ENCODE assay signal across 26 cellular contexts in the genomic region with DNA sequence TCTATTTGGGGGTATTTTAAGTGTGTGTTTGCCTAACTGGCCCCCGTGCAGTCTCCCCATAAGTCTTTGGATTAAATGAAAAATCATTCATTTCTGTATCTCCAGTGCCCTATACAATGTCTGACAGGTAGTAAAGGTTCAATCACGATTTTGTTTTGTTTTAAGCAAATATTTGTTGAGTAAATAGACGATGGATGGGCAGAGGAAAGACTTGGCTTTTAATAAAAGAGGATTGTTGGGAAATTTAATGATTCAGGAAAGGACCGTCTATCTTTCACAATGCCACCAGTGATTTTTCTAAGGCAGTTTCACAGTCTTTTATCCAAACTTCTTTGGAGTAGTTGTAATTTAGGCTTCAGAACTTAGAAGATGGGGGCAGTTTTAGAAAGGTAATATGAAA.
"Had no signal": no experiment of that assay in that cellular context is flagged by ENCODE, and none has a peak within 500 bp of the region (broad histone marks: within the 10 kb centered on the region; RNA-seq: fewer than 3 reads in every experiment).

No MANE protein-coding gene starts in this region.

- H3K4me1 ChIP-seq: parathyroid adenoma, psoas muscle, sigmoid colon, stomach, thyroid gland, tibial nerve, upper lobe of left lung, vagina had no signal

- H3K4me2 ChIP-seq: neural progenitor cell had no signal

- DNase-seq: natural killer cell; occipital lobe; ovary; posterior cingulate gyrus; psoas muscle; right cardiac atrium; right lobe of liver; sigmoid colon; small intestine; stimulated activated CD4-positive, alpha-beta T cell treated with anti-CD3 and anti-CD28 coated beads, Interleukin-15, amount 100 ng/mL, for 24 hours; stimulated activated CD4-positive, alpha-beta T cell treated with anti-CD3 and anti-CD28 coated beads, Interleukin-2, amount 100 ng/mL, for 24 hours; stimulated activated CD4-positive, alpha-beta T cell treated with anti-CD3 and anti-CD28 coated beads, Interleukin-2, amount 100 ng/mL, for 48 hours; stimulated activated CD4-positive, alpha-beta T cell treated with anti-CD3 and anti-CD28 coated beads, Interleukin-4, amount 100 ng/mL, for 24 hours; stimulated activated naive B cell treated with anti-CD40 and anti-IgM and Interleukin-4, amounts not matched to agents 10 μg/mL and 1 μg/mL and 100 μg/mL, for 72 hours; stimulated activated naive CD4-positive, alpha-beta T cell treated with Interleukin-2 at 50 U/mL for 16 hours; stomach; thyroid gland; trophoblast cell; upper lobe of left lung had no signal

- H3K27ac ChIP-seq: neural progenitor cell, ovary, parathyroid adenoma, psoas muscle, right lobe of liver, sigmoid colon, stomach, thoracic aorta, thyroid gland, tibial nerve, upper lobe of left lung, vagina had no signal

- ATAC-seq: natural killer cell; psoas muscle; right cardiac atrium; stimulated activated effector memory CD8-positive, alpha-beta T cell treated with anti-CD3 and anti-CD28 coated beads, Interleukin-12 subunit alpha, Interleukin-12 subunit beta, amount 100 ng/mL, for 72 hours; stimulated activated naive B cell treated with anti-CD40 and anti-IgM and Interleukin-4, amounts not matched to agents 10 μg/mL and 1 μg/mL and 100 μg/mL, for 72 hours had no signal

- H3K9me3 ChIP-seq: ovary, psoas muscle, right lobe of liver, stomach, thoracic aorta, thyroid gland, tibial nerve, upper lobe of left lung, vagina had no signal

- FAIRE-seq: small intestine, urothelium cell line had no signal

- H3K4me3 ChIP-seq: neural progenitor cell, ovary, psoas muscle, right lobe of liver, sigmoid colon, stomach, thoracic aorta, thyroid gland, tibial nerve, upper lobe of left lung, vagina had no signal
